In the genomic region with DNA sequence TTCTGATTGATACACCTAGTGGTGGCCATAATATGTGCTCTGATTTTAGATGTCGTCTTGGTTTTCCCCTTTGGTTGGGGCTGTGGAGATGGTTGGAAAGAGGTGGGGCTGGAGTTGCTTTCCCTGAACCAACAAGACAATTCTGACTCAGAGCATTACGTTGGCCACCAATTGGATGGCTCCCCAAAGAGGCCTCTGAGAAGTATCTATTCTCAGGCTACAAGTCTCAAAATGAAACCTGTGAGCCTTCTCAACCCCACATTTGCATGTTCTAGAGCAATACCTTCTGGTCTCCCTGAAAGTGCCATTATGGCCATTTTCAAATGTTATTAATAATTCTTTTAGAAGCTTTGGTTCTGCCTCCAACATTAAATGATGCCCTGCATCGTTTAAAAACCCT, we compare ENCODE assay signal across 11 cellular contexts.
DNase-seq lines count a peak whose midpoint lies in the region; ATAC-seq and TF ChIP-seq lines count a peak whose summit lies in the region.
"Had no signal": no experiment of that assay in that cellular context is flagged by ENCODE, and none has a peak within 500 bp of the region (broad histone marks: within the 10 kb centered on the region; RNA-seq: fewer than 3 reads in every experiment).

No MANE protein-coding gene starts in this region.

- DNase-seq in GM12865 (ENCODE audit: low read depth), result peak; percentile 96
- DNase-seq in head of caudate nucleus, result no peak
- no peak for DNase-seq in NCI-H1048 (lab: John Stamatoyannopoulos, UW)
- no peak for DNase-seq in activated CD4-positive, alpha-beta T cell treated with anti-CD3 and anti-CD28 coated beads for 4 hours
- DNase-seq in NCI-H345 treated with DMSO at 0.1 percent for 48 hours (lab: John Stamatoyannopoulos, UW; ENCODE audit: unreplicated experiment), result no peak
- DNase-seq: amygdala, natural killer cell, substantia nigra had no signal

- no peak overlapping the region for H3K4me3 ChIP-seq in GM12865 (ENCODE audit: low read depth, low read length)

- peak; percentile 99 for ATAC-seq in GM19035 (IDR thresholded peaks at IDR 0.05; ENCODE audit: unreplicated experiment)
- peak; percentile 97 for ATAC-seq in HG02588 (IDR thresholded peaks at IDR 0.05; ENCODE audit: unreplicated experiment)
- peak; percentile 99 for ATAC-seq in HG03378 (IDR thresholded peaks at IDR 0.05; ENCODE audit: unreplicated experiment)
- ATAC-seq: natural killer cell had no signal

- TF ChIP-seq CTCF in GM12865 (IDR thresholded peaks at IDR 0.05; ENCODE audit: insufficient read depth, low read depth, low read length, missing control alignments), result peak; percentile 15

- intact Hi-C loops in head of caudate nucleus (cut with DNase I), result no loop called here
